In genomic region chr15:43930079-43930478, GRCh38 we compare ENCODE assay signal across 12 cellular contexts.
DNase-seq lines count a peak whose midpoint lies in the region; ATAC-seq, FAIRE-seq and TF ChIP-seq lines count a peak whose summit lies in the region.
"Had no signal": no experiment of that assay in that cellular context is flagged by ENCODE, and none has a peak within 500 bp of the region (broad histone marks: within the 10 kb centered on the region; RNA-seq: fewer than 3 reads in every experiment).

No MANE protein-coding gene starts in this region.

- no peak for TF ChIP-seq POLR2A in GM12891 (IDR thresholded peaks at IDR 0.05; ENCODE audit: low read depth, low read length)

- peak; percentile 16 for ATAC-seq in HG02678 (IDR thresholded peaks at IDR 0.05; ENCODE audit: unreplicated experiment)
- ATAC-seq in GM21619 (IDR thresholded peaks at IDR 0.05; ENCODE audit: unreplicated experiment), result no peak
- ATAC-seq: activated CD8-positive, alpha-beta T cell treated with anti-CD3 and anti-CD28 coated beads for 36 hours had no signal

- peak; percentile 7 for DNase-seq in DMS 273 treated with DMSO at 0.1 percent for 48 hours (lab: John Stamatoyannopoulos, UW)
- peak; percentile 36 for DNase-seq in amniotic epithelial cell (ENCODE audit: low read depth)
- DNase-seq in iPS-NIHi7 (ENCODE audit: extremely low spot score), result peak; percentile 73
- DNase-seq in GM12891 (ENCODE audit: insufficient read length, low spot score), result no peak
- no peak for DNase-seq in SHP77 treated with DMSO at 0.1 percent for 48 hours (lab: John Stamatoyannopoulos, UW)
- DNase-seq in NCI-H1048 (lab: John Stamatoyannopoulos, UW), result no peak
- DNase-seq: activated CD8-positive, alpha-beta T cell treated with anti-CD3 and anti-CD28 coated beads for 36 hours; CD8-positive, alpha-beta memory T cell; NCI-H774; stimulated activated CD4-positive, alpha-beta T cell treated with anti-CD3 and anti-CD28 coated beads, Interleukin-4, amount 100 ng/mL, for 24 hours had no signal

- FAIRE-seq in GM12891 (lab: Jason Lieb, UNC), result no peak

TF ChIP-seq in GM12891, 5 proteins besides CTCF, POLR2A, EP300 and RAD21:
- TF ChIP-seq SPI1 (IDR thresholded peaks at IDR 0.05; ENCODE audit: low read depth, low read length), result no peak
- no peak for TF ChIP-seq PAX5 (IDR thresholded peaks at IDR 0.05; ENCODE audit: insufficient read depth, low read length, severe bottlenecking)
- TF ChIP-seq POU2F2 (IDR thresholded peaks at IDR 0.05; ENCODE audit: low read depth, low read length), result no peak
- no peak for TF ChIP-seq POLR2AphosphoS5 (IDR thresholded peaks at IDR 0.05; ENCODE audit: low read depth, low read length)
- no peak for TF ChIP-seq TAF1 (IDR thresholded peaks at IDR 0.05; ENCODE audit: low read depth, low read length)

Comparison
In these comparisons a context has a peak if more than half of its experiments do, and no peak if none do; other contexts are left out.
1. DNase-seq: peak in DMS 273 treated with DMSO at 0.1 percent for 48 hours (single experiment), amniotic epithelial cell (single experiment) and iPS-NIHi7 (single experiment); none in GM12891 (single experiment), SHP77 treated with DMSO at 0.1 percent for 48 hours (single experiment) and NCI-H1048 (single experiment).